Comparison of ENCODE assay signal across 22 cellular contexts in genomic region chr1:240802271-240802670, GRCh38.
DNase-seq lines count a peak whose midpoint lies in the region; ATAC-seq, FAIRE-seq and TF ChIP-seq lines count a peak whose summit lies in the region.
"Had no signal": no experiment of that assay in that cellular context is flagged by ENCODE, and none has a peak within 500 bp of the region (broad histone marks: within the 10 kb centered on the region; RNA-seq: fewer than 3 reads in every experiment).

No MANE protein-coding gene starts in this region.

- H4K20me1 ChIP-seq in PC-3 (ENCODE audit: low read length) (no peaks in the 10 kb centered on the region), endothelial cell of umbilical vein (replicated peaks; ENCODE audit: control insufficient read depth, extremely low read depth, insufficient read depth, low read length) (no peaks in the 10 kb centered on the region)

- ATAC-seq in PC-3 = peak; percentile 41
- ATAC-seq in GM18520 (IDR thresholded peaks at IDR 0.05; ENCODE audit: unreplicated experiment) = no peak
- ATAC-seq: HCT116, HepG2 had no signal

- CTCF ChIA-PET in PC-3 (lab: Charles Lee) (no interaction called here), endothelial cell of umbilical vein (lab: Charles Lee) (no interaction called here)

- H3K36me3 ChIP-seq in ACC112 (ENCODE audit: insufficient read depth, low read length) (no peaks in the 10 kb centered on the region), PC-3 (ENCODE audit: low read depth, low read length) (no peaks in the 10 kb centered on the region), endothelial cell of umbilical vein (ENCODE audit: control insufficient read depth in 2 of 2, extremely low read depth in 1 of 2, insufficient read depth in 2 of 2, low read length in 2 of 2) (no peaks in the 10 kb centered on the region), right atrium auricular region (no peaks in the 10 kb centered on the region)
- H3K36me3 ChIP-seq: BE2C had no signal

- TF ChIP-seq CTCF in PC-3 (conservative IDR thresholded peaks at IDR 0.05; ENCODE audit: low read depth, low read length) (no peak), endothelial cell of umbilical vein (IDR thresholded peaks at IDR 0.05; ENCODE audit: extremely low read depth in 1 of 2, insufficient read depth in 1 of 2, low read depth in 1 of 2, low read length in 2 of 2) (no peak), right atrium auricular region (IDR thresholded peaks at IDR 0.05) (no peak)

- peaks cover 7% of the 10 kb centered on the region for H3F3A ChIP-seq in PC-3 (ENCODE audit: low read length, unreplicated experiment)

- POLR2A ChIA-PET in PC-3 (lab: Charles Lee; ENCODE audit: unreplicated experiment) (interaction anchor here (0.5 kb wide), 1 partner anchor 1160 kb away, joined by 5 read pairs; no protein-coding TSS in a partner anchor), endothelial cell of umbilical vein (lab: Charles Lee) (no interaction called here)

- FAIRE-seq in endothelial cell of umbilical vein (lab: Jason Lieb, UNC) = no peak
- FAIRE-seq: A204.1, GM12892, GM18507, HepG2 had no signal

- no peaks in the 10 kb centered on the region for H3K27me3 ChIP-seq in ACC112 (ENCODE audit: insufficient read depth, low read length)
- H3K27me3 ChIP-seq in PC-3 (ENCODE audit: low read length) = no peaks in the 10 kb centered on the region
- no peaks in the 10 kb centered on the region for H3K27me3 ChIP-seq in endothelial cell of umbilical vein (ENCODE audit: control insufficient read depth in 2 of 2, insufficient read depth in 2 of 2, low read length in 2 of 2)
- H3K27me3 ChIP-seq in right atrium auricular region = no peaks in the 10 kb centered on the region
- H3K27me3 ChIP-seq: BE2C had no signal

- H3K27ac ChIP-seq in ACC112 (ENCODE audit: low read depth, low read length) (peak overlapping the region; percentile 69), PC-3 (ENCODE audit: low read length) (peak overlapping the region; percentile 91), endothelial cell of umbilical vein (ENCODE audit: insufficient read depth, low read depth, low read length) (peak overlapping the region; percentile 63), right atrium auricular region (no peak overlapping the region)

- H3K9me2 ChIP-seq in PC-3 (replicated peaks; ENCODE audit: low read length) = no peaks in the 10 kb centered on the region

- intact Hi-C loops in PC-3 (cut with micrococcal nuclease) (loop anchor here (2.0 kb wide), 2 partner anchors 19 to 37 kb away; no protein-coding TSS in a partner anchor), endothelial cell of umbilical vein (cut with micrococcal nuclease) (no loop called here)

- H3K4me3 ChIP-seq in ACC112 (ENCODE audit: low read depth, low read length) (0 out of 2 replicates have a peak overlapping the region, but pooled peaks have one; percentile 23), PC-3 (ENCODE audit: low read length) (peak overlapping the region; percentile 48), endothelial cell of umbilical vein (replicated peaks in 1 of 3; ENCODE audit: insufficient read depth in 1 of 3, low read depth in 1 of 3, low read length in 3 of 3) (no peak overlapping the region), right atrium auricular region (no peak overlapping the region)

- BruUV-seq in PC-3 (replicated peaks; lab: Mats Ljungman, UMichigan) (no TSS peak), endothelial cell of umbilical vein (replicated peaks; lab: Mats Ljungman, UMichigan) (no TSS peak)

- H2AFZ ChIP-seq in ACC112 (ENCODE audit: low read length, unreplicated experiment) = peak overlapping the region; percentile 46
- peak overlapping the region; percentile 18 for H2AFZ ChIP-seq in PC-3 (ENCODE audit: low read length)
- no peak overlapping the region for H2AFZ ChIP-seq in endothelial cell of umbilical vein (ENCODE audit: low read depth, low read length)

- H3K79me2 ChIP-seq in ACC112 (ENCODE audit: control insufficient read depth, insufficient read depth, low read length, unreplicated experiment) = no peaks in the 10 kb centered on the region
- H3K79me2 ChIP-seq in PC-3 (ENCODE audit: low read length) = no peaks in the 10 kb centered on the region
- no peaks in the 10 kb centered on the region for H3K79me2 ChIP-seq in endothelial cell of umbilical vein (ENCODE audit: control insufficient read depth, insufficient read depth, low read length)

- no peaks in the 10 kb centered on the region for H3K9me3 ChIP-seq in PC-3 (ENCODE audit: low read length)
- H3K9me3 ChIP-seq in endothelial cell of umbilical vein (replicated peaks; ENCODE audit: control insufficient read depth, insufficient read depth, low read length) = no peaks in the 10 kb centered on the region
- no peaks in the 10 kb centered on the region for H3K9me3 ChIP-seq in right atrium auricular region
- H3K9me3 ChIP-seq: BE2C had no signal

- DNase-seq in ELR (ENCODE audit: low read depth) = peak; percentile 29
- DNase-seq in PC-3 = peak; percentile 93
- DNase-seq in endothelial cell of umbilical vein (ENCODE audit: low read depth, low spot score) = no peak
- no peak for DNase-seq in stimulated activated naive CD4-positive, alpha-beta T cell treated with Interleukin-2 at 50 U/mL for 16 hours (lab: John Stamatoyannopoulos, UW)
- DNase-seq in right atrium auricular region (ENCODE audit: low spot score) = no peak
- DNase-seq in AG08395 (ENCODE audit: low spot score) = no peak
- DNase-seq: BE2C; C1 segment of cervical spinal cord; CD4-positive, CD25-positive, alpha-beta regulatory T cell; CD8-positive, alpha-beta memory T cell; COR-L47; GDM1; GOT3; H7; KBM-7 had no signal

- H3K4me1 ChIP-seq in ACC112 (ENCODE audit: control insufficient read depth, insufficient read depth, low read length, unreplicated experiment) (peaks cover 53% of the 10 kb centered on the region), PC-3 (ENCODE audit: insufficient read depth, low read length) (peaks cover 62% of the 10 kb centered on the region), endothelial cell of umbilical vein (ENCODE audit: control insufficient read depth, extremely low read depth, insufficient read depth, low read length) (peaks cover 24% of the 10 kb centered on the region), right atrium auricular region (no peaks in the 10 kb centered on the region)
- H3K4me1 ChIP-seq: BE2C had no signal

- dilution Hi-C loops in endothelial cell of umbilical vein (cut with MboI; ENCODE audit: extremely low pct_ligation_motif_present, low sequenced_read_pairs) = no loop called here

- no peak for TF ChIP-seq POLR2A in endothelial cell of umbilical vein (IDR thresholded peaks at IDR 0.05; ENCODE audit: low read depth, low read length)

- H3K9me1 ChIP-seq in endothelial cell of umbilical vein (replicated peaks; ENCODE audit: control insufficient read depth, extremely low read depth, insufficient read depth, low read length) = no peaks in the 10 kb centered on the region

- H3K9ac ChIP-seq in PC-3 (ENCODE audit: low read length) = peak overlapping the region; percentile 57
- H3K9ac ChIP-seq in endothelial cell of umbilical vein (replicated peaks; ENCODE audit: extremely low read depth, insufficient read depth, low read length) = no peak overlapping the region

- peak overlapping the region; percentile 76 for H3K4me2 ChIP-seq in PC-3 (ENCODE audit: low read length)
- peak overlapping the region; percentile 27 for H3K4me2 ChIP-seq in endothelial cell of umbilical vein (ENCODE audit: insufficient read depth, low read length)

TF ChIP-seq in endothelial cell of umbilical vein, 7 proteins besides CTCF, POLR2A, EP300 and RAD21:
- no peak for TF ChIP-seq POLR2AphosphoS5 (IDR thresholded peaks at IDR 0.05; ENCODE audit: insufficient read depth, low read depth, low read length)
- no peak for TF ChIP-seq MYC (IDR thresholded peaks at IDR 0.05; ENCODE audit: low read depth, low read length)
- TF ChIP-seq MAX (IDR thresholded peaks at IDR 0.05; ENCODE audit: insufficient read depth, insufficient read length) = no peak
- TF ChIP-seq GATA2 (IDR thresholded peaks at IDR 0.05; ENCODE audit: insufficient read depth, insufficient read length, low read depth, low read length) = no peak
- TF ChIP-seq FOS (IDR thresholded peaks at IDR 0.05; ENCODE audit: borderline replicate concordance, insufficient read depth, low read length) = no peak
- TF ChIP-seq JUN (IDR thresholded peaks at IDR 0.05; ENCODE audit: borderline replicate concordance, insufficient read depth, insufficient read length, low read depth) = no peak
- TF ChIP-seq EZH2 (IDR thresholded peaks at IDR 0.05; ENCODE audit: borderline replicate concordance, low read depth, low read length, severe bottlenecking) = no peak

Comparison
In these comparisons a context has a peak if more than half of its experiments do, and no peak if none do; other contexts are left out.
1. H3K27ac ChIP-seq: peak in ACC112 (single experiment), PC-3 (single experiment) and endothelial cell of umbilical vein (single experiment); none in right atrium auricular region (0 of 2).
2. H3K4me3 ChIP-seq: peak in ACC112 (single experiment) and PC-3 (single experiment); none in endothelial cell of umbilical vein (0 of 3) and right atrium auricular region (0 of 2).
3. DNase-seq: peak in ELR (single experiment) and PC-3 (single experiment); none in endothelial cell of umbilical vein (single experiment), stimulated activated naive CD4-positive, alpha-beta T cell treated with Interleukin-2 at 50 U/mL for 16 hours (single experiment), right atrium auricular region (single experiment) and AG08395 (single experiment).